ENCODE assay signal across 19 cellular contexts in the genomic region with DNA sequence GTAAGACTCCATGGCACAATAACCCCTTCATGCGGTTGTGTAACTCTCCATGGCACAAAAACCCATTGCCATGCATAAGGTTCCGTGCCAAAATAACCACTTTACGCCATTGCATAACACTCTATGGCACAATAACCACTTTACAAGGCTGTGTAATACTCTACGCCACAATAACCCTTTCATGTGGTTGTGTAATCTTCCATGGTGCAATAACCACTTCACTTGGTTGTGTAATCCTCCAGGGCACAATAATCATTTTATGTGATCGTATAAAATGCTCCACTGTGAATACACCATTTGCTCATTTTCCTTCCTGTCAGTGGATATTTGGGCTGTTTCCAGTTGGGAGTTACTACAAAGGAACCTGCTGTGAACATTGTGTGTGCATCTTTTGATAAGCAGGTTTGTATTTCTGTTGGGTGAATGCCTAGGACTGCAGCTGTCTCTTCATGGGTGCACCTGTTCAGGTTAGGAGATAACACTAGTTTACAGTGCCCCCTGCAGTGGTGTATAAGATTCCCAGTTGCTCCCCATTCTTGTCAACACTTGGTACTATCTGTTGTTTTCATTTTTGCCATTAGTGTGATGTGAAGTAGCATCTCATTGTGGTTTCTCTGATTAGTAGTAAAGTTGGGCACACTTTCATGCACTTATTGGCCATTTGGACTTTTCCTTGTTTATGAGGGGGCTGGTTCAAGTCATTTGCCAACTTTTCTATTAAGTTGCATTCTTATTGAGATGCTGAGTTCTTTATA. TPM values are rescaled to one million over a fixed set of nuclear protein-coding genes. Genes with fewer than 3 reads are reported as not detected.
DNase-seq lines count a peak whose midpoint lies in the region; ATAC-seq and TF ChIP-seq lines count a peak whose summit lies in the region.
"Had no signal": no experiment of that assay in that cellular context is flagged by ENCODE, and none has a peak within 500 bp of the region (broad histone marks: within the 10 kb centered on the region; RNA-seq: fewer than 3 reads in every experiment).

No MANE protein-coding gene starts in this region.

- TF ChIP-seq POLR2A in breast epithelium (IDR thresholded peaks at IDR 0.05): no peak
- TF ChIP-seq POLR2A in testis (IDR thresholded peaks at IDR 0.05): no peak

- H3K27ac ChIP-seq in breast epithelium (no peak overlapping the region), testis (no peak overlapping the region)
- H3K27ac ChIP-seq: SJCRH30 had no signal

- H3K27me3 ChIP-seq in breast epithelium: peaks cover 0 to 6% of the 10 kb centered on the region in 2 donors
- no peaks in the 10 kb centered on the region for H3K27me3 ChIP-seq in testis
- H3K27me3 ChIP-seq: SJCRH30 had no signal

- H3K4me3 Mint-ChIP-seq in MCF 10A (ENCODE audit: unreplicated experiment) (no peak overlapping the region), natural killer cell (no peak overlapping the region)
- no peak overlapping the region for H3K4me3 Mint-ChIP-seq in activated T-helper 1 cell treated with anti-CD3 and anti-CD28 coated beads, Interleukin-12 subunit alpha, Interleukin-12 subunit beta, Interleukin-2, Interleukin-4 antibody, amounts not matched to agents 30 ng/mL and 10 ng/mL and 1 ng/mL, durations not matched to agents 14 hours and 24 hours and 36 hours
- H3K4me3 Mint-ChIP-seq: B cell, CD14-positive monocyte had no signal

- ATAC-seq in natural killer cell: no peak

- 59 to 68% methylated on average over 5 of the region's 5 CpGs for WGBS in testis, 2 donors

- TF ChIP-seq CTCF in MCF 10A (IDR thresholded peaks at IDR 0.05; ENCODE audit: unreplicated experiment) (no peak), breast epithelium (IDR thresholded peaks at IDR 0.05) (no peak), testis (IDR thresholded peaks at IDR 0.05) (no peak), natural killer cell (IDR thresholded peaks at IDR 0.05) (no peak)

- BruUV-seq in MCF 10A (replicated peaks; lab: Mats Ljungman, UMichigan): no TSS peak

- H3K27ac Mint-ChIP-seq in MCF 10A (ENCODE audit: low read depth, unreplicated experiment): no peak overlapping the region
- H3K27ac Mint-ChIP-seq in activated T-helper 1 cell treated with anti-CD3 and anti-CD28 coated beads, Interleukin-12 subunit alpha, Interleukin-12 subunit beta, Interleukin-2, Interleukin-4 antibody, amounts not matched to agents 30 ng/mL and 10 ng/mL and 1 ng/mL, durations not matched to agents 14 hours and 24 hours and 36 hours: peak overlapping the region; percentile 37
- no peak overlapping the region for H3K27ac Mint-ChIP-seq in natural killer cell
- H3K27ac Mint-ChIP-seq: B cell had no signal

- peak overlapping the region in 1 of 3 donors; percentile 49 for H3K4me3 ChIP-seq in breast epithelium
- H3K4me3 ChIP-seq in iPS-18c (ENCODE audit: insufficient read depth, low read depth, low read length): peak overlapping the region; percentile 24; the same call in 1 of the 2 replicates
- H3K4me3 ChIP-seq in testis: peak overlapping the region; percentile 61 to 78
- H3K4me3 ChIP-seq: SJCRH30 had no signal

- intact Hi-C loops in MCF 10A (cut with micrococcal nuclease): no loop called here
- intact Hi-C loops in breast epithelium (cut with DNase I; ENCODE audit: low total_unique reads): no loop called here
- intact Hi-C loops in activated T-helper 1 cell treated with anti-CD3 and anti-CD28 coated beads, Interleukin-12 subunit alpha, Interleukin-12 subunit beta, Interleukin-2, Interleukin-4 antibody, amounts not matched to agents 30 ng/mL and 10 ng/mL and 1 ng/mL, durations not matched to agents 14 hours and 24 hours and 36 hours (cut with micrococcal nuclease): no loop called here
- intact Hi-C loops in testis (cut with DNase I; ENCODE audit: low total_unique reads): no loop called here
- intact Hi-C loops in natural killer cell (cut with micrococcal nuclease): no loop called here

- H3K4me1 ChIP-seq in breast epithelium (no peaks in the 10 kb centered on the region), testis (no peaks in the 10 kb centered on the region)
- H3K4me1 ChIP-seq: SJCRH30 had no signal

- H3K4me1 Mint-ChIP-seq in MCF 10A (ENCODE audit: insufficient read depth, unreplicated experiment) (no peaks in the 10 kb centered on the region), natural killer cell (peaks cover 0 to 10% of the 10 kb centered on the region in 2 donors)
- no peaks in the 10 kb centered on the region for H3K4me1 Mint-ChIP-seq in activated T-helper 1 cell treated with anti-CD3 and anti-CD28 coated beads, Interleukin-12 subunit alpha, Interleukin-12 subunit beta, Interleukin-2, Interleukin-4 antibody, amounts not matched to agents 30 ng/mL and 10 ng/mL and 1 ng/mL, durations not matched to agents 14 hours and 24 hours and 36 hours (ENCODE audit: low read depth)
- H3K4me1 Mint-ChIP-seq: B cell, CD14-positive monocyte had no signal

- H3K9me3 Mint-ChIP-seq in MCF 10A (ENCODE audit: unreplicated experiment) (peaks cover 62% of the 10 kb centered on the region), natural killer cell (peaks cover 15 to 35% of the 10 kb centered on the region in 2 donors)
- peaks cover 79% of the 10 kb centered on the region for H3K9me3 Mint-ChIP-seq in activated T-helper 1 cell treated with anti-CD3 and anti-CD28 coated beads, Interleukin-12 subunit alpha, Interleukin-12 subunit beta, Interleukin-2, Interleukin-4 antibody, amounts not matched to agents 30 ng/mL and 10 ng/mL and 1 ng/mL, durations not matched to agents 14 hours and 24 hours and 36 hours

- H3K9me3 ChIP-seq in breast epithelium (peaks cover 82 to 100% of the 10 kb centered on the region in 2 donors), iPS-18c (ENCODE audit: control insufficient read depth, insufficient read depth, low read length) (peaks cover 34% of the 10 kb centered on the region), testis (no peaks in the 10 kb centered on the region)

- CTCF ChIA-PET in MCF 10A (lab: Yijun Ruan, JAX): no interaction called here

- DNase-seq in MCF 10A (ENCODE audit: unreplicated experiment) (peak; percentile 3), breast epithelium (ENCODE audit: low spot score in 2 of 2) (no peak), testis (no peak), hypothalamus (lab: John Stamatoyannopoulos, UW) (no peak), DMS153 treated with DMSO at 0.1 percent for 48 hours (lab: John Stamatoyannopoulos, UW; ENCODE audit: unreplicated experiment) (no peak), natural killer cell (no peak)
- DNase-seq in activated T-helper 1 cell treated with anti-CD3 and anti-CD28 coated beads, Interleukin-12 subunit alpha, Interleukin-12 subunit beta, Interleukin-2, Interleukin-4 antibody, amounts not matched to agents 30 ng/mL and 10 ng/mL and 1 ng/mL, durations not matched to agents 14 hours and 24 hours and 36 hours (ENCODE audit: low spot score): no peak
- DNase-seq: EL, GF-D8, MM.1S, NCI-H1105 treated with DMSO at 0.1 percent for 48 hours, NCI-H2029 treated with DMSO at 0.1 percent for 48 hours, NCI-H226, NCI-H510A treated with DMSO at 0.1 percent for 48 hours, NCI-H748 treated with DMSO at 0.1 percent for 48 hours, SJCRH30 had no signal

- H3K36me3 Mint-ChIP-seq in MCF 10A (ENCODE audit: insufficient read depth, unreplicated experiment) (no peaks in the 10 kb centered on the region), natural killer cell (peaks cover 57% of the 10 kb centered on the region)
- H3K36me3 Mint-ChIP-seq in activated T-helper 1 cell treated with anti-CD3 and anti-CD28 coated beads, Interleukin-12 subunit alpha, Interleukin-12 subunit beta, Interleukin-2, Interleukin-4 antibody, amounts not matched to agents 30 ng/mL and 10 ng/mL and 1 ng/mL, durations not matched to agents 14 hours and 24 hours and 36 hours (ENCODE audit: low read depth): no peaks in the 10 kb centered on the region
- H3K36me3 Mint-ChIP-seq: CD14-positive monocyte had no signal

- H3K27me3 Mint-ChIP-seq in MCF 10A (ENCODE audit: insufficient read depth, unreplicated experiment) (no peaks in the 10 kb centered on the region), natural killer cell (ENCODE audit: low read depth in 2 of 2) (peaks cover 0 to 9% of the 10 kb centered on the region in 2 donors)
- peaks cover 1% of the 10 kb centered on the region for H3K27me3 Mint-ChIP-seq in activated T-helper 1 cell treated with anti-CD3 and anti-CD28 coated beads, Interleukin-12 subunit alpha, Interleukin-12 subunit beta, Interleukin-2, Interleukin-4 antibody, amounts not matched to agents 30 ng/mL and 10 ng/mL and 1 ng/mL, durations not matched to agents 14 hours and 24 hours and 36 hours (ENCODE audit: insufficient read depth)

- H3K36me3 ChIP-seq in breast epithelium (no peaks in the 10 kb centered on the region), testis (ENCODE audit: low read depth, missing control alignments) (no peaks in the 10 kb centered on the region)
- H3K36me3 ChIP-seq: SJCRH30 had no signal

- POLR2A ChIA-PET in MCF 10A (lab: Yijun Ruan, JAX): no interaction called here

RNA-seq across cellular contexts. Expression of gene ZSCAN18, which starts 21.1 kb away (rescaled TPM):
- total RNA-seq in MCF 10A (2022): not detected in 2 replicates
- 10 to 100 TPM; 29.1 to 94.4 (median 66.2) TPM for total RNA-seq in breast epithelium
- total RNA-seq in activated T-helper 1 cell treated with anti-CD3 and anti-CD28 coated beads, Interleukin-12 subunit alpha, Interleukin-12 subunit beta, Interleukin-2, Interleukin-4 antibody, amounts not matched to agents 30 ng/mL and 10 ng/mL and 1 ng/mL, durations not matched to agents 14 hours and 24 hours and 36 hours: 2.0 and 2.3 TPM in 2 replicates
- 100 to 1,000 TPM; 150 to 169 TPM for total RNA-seq in testis
- 95.1 TPM for polyA plus RNA-seq in testis (ENCODE audit: insufficient read depth, low read depth, low replicate concordance)
- 10 to 100 TPM; 29.9 to 42.7 (median 35.9) TPM for total RNA-seq in natural killer cell

RNA-seq across cellular contexts. Expression of gene ZNF329, which starts 31.4 kb away (rescaled TPM):
- total RNA-seq in MCF 10A (2022): 2.8 and 2.9 TPM in 2 replicates
- total RNA-seq in breast epithelium: 10 to 100 TPM in 2 of 3 donors, 1 to 10 TPM in 1; 6.9 to 20.8 (median 13.8) TPM
- 1.6 and 1.9 TPM in 2 replicates for total RNA-seq in activated T-helper 1 cell treated with anti-CD3 and anti-CD28 coated beads, Interleukin-12 subunit alpha, Interleukin-12 subunit beta, Interleukin-2, Interleukin-4 antibody, amounts not matched to agents 30 ng/mL and 10 ng/mL and 1 ng/mL, durations not matched to agents 14 hours and 24 hours and 36 hours
- total RNA-seq in testis: 10 to 100 TPM; 19.8 to 20.7 TPM
- 24.2 TPM for polyA plus RNA-seq in testis (ENCODE audit: insufficient read depth, low read depth, low replicate concordance)
- 10 to 100 TPM; 13.0 to 14.9 (median 14.4) TPM for total RNA-seq in natural killer cell
